Comparison of ENCODE assay signal across 2 cellular contexts in the genomic region with DNA sequence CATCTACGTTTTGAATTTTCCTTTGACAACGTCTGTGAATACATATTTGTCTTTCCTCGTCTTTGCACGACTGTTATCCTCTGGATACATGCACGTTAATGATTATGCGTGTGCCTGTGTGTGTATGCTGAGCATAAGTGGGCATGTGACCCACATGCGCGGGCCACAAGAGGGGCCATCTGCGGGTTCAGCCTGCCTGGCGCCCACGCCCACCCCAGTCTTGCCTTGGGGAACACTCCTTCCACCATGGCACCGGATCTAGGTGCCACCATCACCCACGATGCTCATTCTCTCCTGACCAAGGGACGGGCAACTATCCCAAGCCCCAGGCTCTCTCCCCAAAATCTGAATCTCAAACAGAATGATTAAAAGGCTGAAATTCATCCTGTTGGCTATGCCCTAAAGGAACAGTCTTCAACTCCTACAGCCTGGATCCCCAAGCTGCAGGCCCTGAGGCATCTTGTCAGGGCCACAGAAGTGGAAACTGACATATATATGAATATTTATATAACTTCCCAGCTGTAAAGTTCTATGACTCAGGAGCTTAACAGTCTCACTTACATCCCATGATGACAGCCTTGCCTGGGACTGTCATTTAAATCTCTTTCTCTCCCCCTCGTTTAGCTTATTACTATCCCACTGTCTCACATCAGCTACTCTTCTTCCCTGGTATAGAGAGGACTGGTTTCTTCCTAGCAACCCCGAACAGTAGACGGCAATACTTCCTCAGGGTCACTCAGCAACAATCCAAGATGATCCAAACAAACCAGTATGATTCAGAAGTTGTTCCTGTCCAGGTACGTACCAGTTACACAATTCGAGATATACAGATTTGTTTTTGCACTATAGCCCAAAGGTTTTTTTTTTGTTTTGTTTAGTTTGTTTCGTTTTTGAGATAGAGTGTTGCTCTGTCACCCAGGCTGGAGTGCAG.
TF ChIP-seq lines count a peak whose summit lies in the region.

No MANE protein-coding gene starts in this region.

TF ChIP-seq in SK-N-SH treated with all-trans-retinoic acid at 6 μM for 48 hours, 23 proteins besides CTCF, POLR2A, EP300 and RAD21 (continued from another document):
- TF ChIP-seq TSHZ2 (CRISPR knock-in tag; IDR thresholded peaks at IDR 0.05) = no peak
- no peak for TF ChIP-seq ZNF565 (CRISPR knock-in tag; conservative IDR thresholded peaks at IDR 0.05; ENCODE audit: low read depth)
- TF ChIP-seq PPARA (CRISPR knock-in tag; IDR thresholded peaks at IDR 0.05; ENCODE audit: borderline replicate concordance) = no peak
- no peak for TF ChIP-seq SNAI2 (CRISPR knock-in tag; IDR thresholded peaks at IDR 0.05)
- no peak for TF ChIP-seq ARNTL (CRISPR knock-in tag; IDR thresholded peaks at IDR 0.05; ENCODE audit: borderline replicate concordance, low read depth)
- no peak for TF ChIP-seq ZC3H10 (CRISPR knock-in tag; IDR thresholded peaks at IDR 0.05)
- no peak for TF ChIP-seq TCF4 (CRISPR knock-in tag; IDR thresholded peaks at IDR 0.05; ENCODE audit: borderline replicate concordance)
- TF ChIP-seq ZFP3 (CRISPR knock-in tag; IDR thresholded peaks at IDR 0.05) = no peak
- TF ChIP-seq TOX (CRISPR knock-in tag; IDR thresholded peaks at IDR 0.05; ENCODE audit: borderline replicate concordance) = no peak
- TF ChIP-seq, protein P1, sequence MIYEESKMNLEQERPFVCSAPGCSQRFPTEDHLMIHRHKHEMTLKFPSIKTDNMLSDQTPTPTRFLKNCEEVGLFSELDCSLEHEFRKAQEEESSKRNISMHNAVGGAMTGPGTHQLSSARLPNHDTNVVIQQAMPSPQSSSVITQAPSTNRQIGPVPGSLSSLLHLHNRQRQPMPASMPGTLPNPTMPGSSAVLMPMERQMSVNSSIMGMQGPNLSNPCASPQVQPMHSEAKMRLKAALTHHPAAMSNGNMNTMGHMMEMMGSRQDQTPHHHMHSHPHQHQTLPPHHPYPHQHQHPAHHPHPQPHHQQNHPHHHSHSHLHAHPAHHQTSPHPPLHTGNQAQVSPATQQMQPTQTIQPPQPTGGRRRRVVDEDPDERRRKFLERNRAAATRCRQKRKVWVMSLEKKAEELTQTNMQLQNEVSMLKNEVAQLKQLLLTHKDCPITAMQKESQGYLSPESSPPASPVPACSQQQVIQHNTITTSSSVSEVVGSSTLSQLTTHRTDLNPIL (CRISPR knock-in tag; IDR thresholded peaks at IDR 0.05; ENCODE audit: low read depth) = no peak
- TF ChIP-seq BACH2 (CRISPR knock-in tag; IDR thresholded peaks at IDR 0.05; ENCODE audit: borderline replicate concordance) = no peak
- no peak for TF ChIP-seq ZFP30 (CRISPR knock-in tag; IDR thresholded peaks at IDR 0.05)

TF ChIP-seq in SK-N-SH, 30 proteins besides CTCF, POLR2A, EP300 and RAD21 (continued from another document):
- TF ChIP-seq REST (IDR thresholded peaks at IDR 0.05; ENCODE audit: low read depth, low read length) (no peak), IRF3 (IDR thresholded peaks at IDR 0.05; ENCODE audit: low read depth, low read length) (no peak), EZH2phosphoT487 (IDR thresholded peaks at IDR 0.05; ENCODE audit: borderline replicate concordance, low read depth) (no peak)
